9 cellular contexts compared by ENCODE assay signal in the genomic region with DNA sequence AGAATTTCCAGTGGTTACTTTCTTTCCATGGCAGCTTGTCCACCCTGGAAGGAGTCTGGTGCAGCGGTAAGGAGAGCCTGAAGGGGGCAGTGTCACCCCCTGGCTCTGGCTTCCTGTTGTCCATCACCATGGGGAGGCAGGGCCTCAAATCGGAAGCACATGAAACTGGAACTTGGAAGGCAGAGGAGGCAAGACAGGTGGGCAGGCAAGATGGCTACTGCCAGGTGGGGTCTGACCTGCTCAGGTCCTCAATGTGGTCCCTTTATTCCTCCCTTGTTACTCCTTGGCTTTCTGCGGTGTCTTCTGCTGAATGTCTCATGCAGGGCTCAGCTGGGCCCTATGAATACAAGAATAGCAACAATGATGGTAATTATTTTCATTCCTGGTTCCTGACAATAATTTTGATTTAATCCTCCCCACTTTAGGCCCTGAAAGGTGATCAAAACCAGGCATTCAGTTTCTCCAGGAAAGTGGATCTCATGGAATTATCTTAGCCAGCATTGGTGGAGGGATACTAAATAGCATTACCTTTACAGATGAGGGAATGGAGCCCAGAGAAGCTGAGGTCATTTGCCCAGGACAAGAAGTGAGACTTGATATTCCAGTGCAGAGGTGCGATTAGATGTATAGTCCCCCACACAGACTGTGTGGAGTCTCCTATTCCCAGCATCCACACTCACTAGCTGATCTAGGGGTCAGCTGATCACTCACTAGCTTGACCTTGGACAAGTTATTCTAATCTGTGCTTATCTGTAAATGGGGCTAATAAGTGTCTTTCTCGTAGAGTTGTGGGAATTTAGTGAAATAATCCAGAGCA. TPM values are rescaled to one million over a fixed set of nuclear protein-coding genes. Genes with fewer than 3 reads are reported as not detected.
A peak's percentile ranks its signal among the peaks of the same experiment; 100 is the strongest.
DNase-seq lines count a peak whose midpoint lies in the region; ATAC-seq, FAIRE-seq and TF ChIP-seq lines count a peak whose summit lies in the region.
"Had no signal": no experiment of that assay in that cellular context is flagged by ENCODE, and none has a peak within 500 bp of the region (broad histone marks: within the 10 kb centered on the region; RNA-seq: fewer than 3 reads in every experiment).

No MANE protein-coding gene starts in this region.

- H3K36me3 ChIP-seq in kidney (ENCODE audit: control insufficient read depth in 1 of 2, insufficient read depth in 2 of 2, low read length in 2 of 2) = no peaks in the 10 kb centered on the region
- H3K36me3 ChIP-seq in tibial artery = peaks cover 4 to 22% (median 5%) of the 10 kb centered on the region in 3 donors

- H3K4me3 Mint-ChIP-seq in T-helper 17 cell = no peak overlapping the region
- H3K4me3 Mint-ChIP-seq: activated T-cell treated with anti-CD3 and anti-CD28 coated beads, Interleukin-2, amount 50 U/mL, for 72 hours had no signal

- H3K4me1 Mint-ChIP-seq in T-helper 17 cell = no peaks in the 10 kb centered on the region

- no peaks in the 10 kb centered on the region for H3K36me3 Mint-ChIP-seq in T-helper 17 cell (ENCODE audit: low read depth)

- H3K27ac ChIP-seq in kidney (ENCODE audit: low read depth in 2 of 2, low read length in 2 of 2) (no peak overlapping the region), tibial artery (no peak overlapping the region)

- H3K4me1 ChIP-seq in kidney (ENCODE audit: control insufficient read depth in 1 of 2, insufficient read depth in 1 of 2, low read depth in 1 of 2, low read length in 2 of 2) = peaks cover 0 to 3% of the 10 kb centered on the region in 2 donors
- no peaks in the 10 kb centered on the region for H3K4me1 ChIP-seq in tibial artery

- H3K27ac Mint-ChIP-seq in T-helper 17 cell = no peak overlapping the region
- H3K27ac Mint-ChIP-seq: activated T-cell treated with anti-CD3 and anti-CD28 coated beads, Interleukin-2, amount 50 U/mL, for 72 hours had no signal

- no peak overlapping the region for H3K9ac ChIP-seq in kidney (ENCODE audit: low read length in 2 of 2)

- ATAC-seq in T-helper 17 cell = peak; percentile 45
- no peak for ATAC-seq in GM18511 (IDR thresholded peaks at IDR 0.05; ENCODE audit: unreplicated experiment)
- ATAC-seq in sciatic nerve = no peak

- H3K4me3 ChIP-seq in kidney (ENCODE audit: low read length in 2 of 2) (no peak overlapping the region), tibial artery (no peak overlapping the region)

- DNase-seq in NCI-H82 (lab: John Stamatoyannopoulos, UW) (peak; percentile 77), NCI-H82 treated with DMSO at 0.1 percent for 48 hours (lab: John Stamatoyannopoulos, UW; ENCODE audit: unreplicated experiment) (no peak), HT1080 (ENCODE audit: low read depth) (peak; percentile 41), T-helper 17 cell (no peak), kidney (no peak), tibial artery (no peak), sciatic nerve (ENCODE audit: low spot score) (no peak)

- intact Hi-C loops in kidney (cut with DNase I) (no loop called here), tibial artery (cut with DNase I; ENCODE audit: low total_unique reads) (no loop called here), sciatic nerve (cut with DNase I) (no loop called here)

- TF ChIP-seq CTCF in kidney (IDR thresholded peaks at IDR 0.05; ENCODE audit: borderline replicate concordance, extremely low read depth, insufficient read depth) = peak; percentile 16
- peak in 1 of 2 experiments; percentile 19 for TF ChIP-seq CTCF in tibial artery (IDR thresholded peaks at IDR 0.05)

- H3K27me3 ChIP-seq in tibial artery = no peaks in the 10 kb centered on the region

- no peaks in the 10 kb centered on the region for H3K27me3 Mint-ChIP-seq in T-helper 17 cell

- H3K9me3 ChIP-seq in T-helper 17 cell (ENCODE audit: control insufficient read depth, low read length, poor library complexity, severe bottlenecking) = no peaks in the 10 kb centered on the region
- H3K9me3 ChIP-seq in kidney (ENCODE audit: control insufficient read depth in 1 of 2, low read length in 2 of 2) = no peaks in the 10 kb centered on the region
- no peaks in the 10 kb centered on the region for H3K9me3 ChIP-seq in tibial artery

- no peak for FAIRE-seq in kidney (lab: Jason Lieb, UNC)

RNA-seq across cellular contexts. Expression of gene SNAI1, which starts 17.6 kb away (rescaled TPM):
- 2.1 and 3.2 TPM in 2 replicates for total RNA-seq in HT1080 (2014; rRNA removed; shearing (Covaris generic))
- 7.0 and 8.3 TPM in 2 replicates for polyA plus RNA-seq in HT1080 (2015; cell fraction: cytosol; rRNA removed)
- 5.7 and 7.6 TPM in 2 replicates for polyA plus RNA-seq in HT1080 (2015; cell fraction: nucleus; rRNA removed)
- total RNA-seq in T-helper 17 cell = 1 to 10 TPM; 2.2 to 3.3 TPM
- total RNA-seq in kidney = 3.7 TPM
- 4.5 TPM for polyA plus RNA-seq in kidney (ENCODE audit: insufficient read depth, low read depth, low replicate concordance)
- 32.6 TPM for total RNA-seq in sciatic nerve

RNA-seq across cellular contexts. Expression of gene RNF114, which starts 29.0 kb away (rescaled TPM):
- total RNA-seq in HT1080 (2014; rRNA removed; shearing (Covaris generic)) = 78.7 and 84.9 TPM in 2 replicates
- polyA plus RNA-seq in HT1080 (2015; cell fraction: cytosol; rRNA removed) = 68.1 and 98.3 TPM in 2 replicates
- polyA plus RNA-seq in HT1080 (2015; cell fraction: nucleus; rRNA removed) = 68.1 and 95.7 TPM in 2 replicates
- total RNA-seq in T-helper 17 cell = 100 to 1,000 TPM; 104 to 111 TPM
- 89.2 TPM for total RNA-seq in kidney
- 70.7 TPM for polyA plus RNA-seq in kidney (ENCODE audit: insufficient read depth, low read depth, low replicate concordance)
- 80.5 TPM for total RNA-seq in sciatic nerve

RNA-seq across cellular contexts. Expression of gene SPATA2, which starts 49.8 kb away (rescaled TPM):
- 6.7 and 8.7 TPM in 2 replicates for total RNA-seq in HT1080 (2014; rRNA removed; shearing (Covaris generic))
- polyA plus RNA-seq in HT1080 (2015; cell fraction: cytosol; rRNA removed) = 12.4 and 13.3 TPM in 2 replicates
- 7.3 and 9.5 TPM in 2 replicates for polyA plus RNA-seq in HT1080 (2015; cell fraction: nucleus; rRNA removed)
- 10 to 100 TPM; 23.5 to 24.9 TPM for total RNA-seq in T-helper 17 cell
- 9.0 TPM for total RNA-seq in kidney
- polyA plus RNA-seq in kidney (ENCODE audit: insufficient read depth, low read depth, low replicate concordance) = 5.8 TPM
- 8.2 TPM for total RNA-seq in sciatic nerve

Comparison
In these comparisons a context has a peak if more than half of its experiments do, and no peak if none do; other contexts are left out.
1. DNase-seq: peak in NCI-H82 (single experiment) and HT1080 (single experiment); none in NCI-H82 treated with DMSO at 0.1 percent for 48 hours (single experiment), T-helper 17 cell (0 of 3), kidney (single experiment), tibial artery (0 of 2) and sciatic nerve (single experiment).